Comparison of ENCODE assay signal across 23 cellular contexts in genomic region chr11:128804481-128804880, GRCh38.
DNase-seq lines count a peak whose midpoint lies in the region; FAIRE-seq and TF ChIP-seq lines count a peak whose summit lies in the region.
"Had no signal": no experiment of that assay in that cellular context is flagged by ENCODE, and none has a peak within 500 bp of the region (broad histone marks: within the 10 kb centered on the region; RNA-seq: fewer than 3 reads in every experiment).

No MANE protein-coding gene starts in this region.

- dilution Hi-C loops in mammary epithelial cell (cut with HindIII; ENCODE audit: low sequenced_read_pairs) = no loop called here

- 94% methylated on average over 5 of the region's 5 CpGs for WGBS in mammary epithelial cell (ENCODE audit: low coverage, missing lambda C conversion rate)

- TF ChIP-seq CTCF in mammary epithelial cell (conservative IDR thresholded peaks at IDR 0.05 in 1 of 2, IDR thresholded peaks at IDR 0.05 in 1 of 2; ENCODE audit: extremely low read depth in 1 of 2, insufficient read depth in 1 of 2, low read depth in 1 of 2, low read length in 2 of 2) (no peak), breast epithelium (IDR thresholded peaks at IDR 0.05) (no peak), astrocyte of the cerebellum (IDR thresholded peaks at IDR 0.05; ENCODE audit: low read depth, low read length, missing control alignments) (no peak)

- no peak for TF ChIP-seq POLR2A in breast epithelium (IDR thresholded peaks at IDR 0.05)

- no peak overlapping the region for H3K4me2 ChIP-seq in mammary epithelial cell (ENCODE audit: insufficient read depth, low read depth, low read length)

- H3K9me3 ChIP-seq in mammary epithelial cell (replicated peaks; ENCODE audit: insufficient read depth, low read length) (no peaks in the 10 kb centered on the region), breast epithelium (no peaks in the 10 kb centered on the region)
- H3K9me3 ChIP-seq: Caco-2, right atrium auricular region had no signal

- CTCF ChIA-PET in mammary epithelial cell (lab: Charles Lee; ENCODE audit: low non-redundant PET) = no interaction called here

- BruUV-seq in mammary epithelial cell (replicated peaks; lab: Mats Ljungman, UMichigan) = no TSS peak

- intact Hi-C loops in mammary epithelial cell (cut with micrococcal nuclease) (no loop called here), breast epithelium (cut with DNase I; ENCODE audit: low total_unique reads) (no loop called here)

- no peak overlapping the region for H3K9ac ChIP-seq in mammary epithelial cell (ENCODE audit: insufficient read depth, low read length)

- DNase-seq in mammary epithelial cell (peak; percentile 11), breast epithelium (ENCODE audit: low spot score in 2 of 2) (no peak), astrocyte of the cerebellum (ENCODE audit: low read depth) (peak; percentile 36), immature natural killer cell (no peak), urothelium cell line (ENCODE audit: low spot score) (peak; percentile 10), C1 segment of cervical spinal cord (lab: John Stamatoyannopoulos, UW) (no peak), epidermal melanocyte (ENCODE audit: insufficient read length, low spot score) (no peak)
- DNase-seq in activated effector memory CD4-positive, alpha-beta T cell treated with Interleukin-2 at 50 U/mL for 16 hours = no peak
- DNase-seq: activated CD4-positive, CD25-positive, alpha-beta regulatory T cell treated with anti-CD3 and anti-CD28 coated beads, Interleukin-2, amount 50 U/mL, for 72 hours; activated CD8-positive, alpha-beta memory T cell treated with anti-CD3 and anti-CD28 coated beads, Interleukin-2, amount 10 ng/mL, durations not matched to agents 7 days and 5 days; activated naive CD4-positive, alpha-beta T cell treated with anti-CD3 and anti-CD28 coated beads for 36 hours; Caco-2; cerebellar nuclear complex; endodermal cell; GDM1; GOT3; NCI-H1694; SHP77; substantia nigra had no signal

- peaks cover 0 to 8% (median 0%) of the 10 kb centered on the region in 3 donors for H3K27me3 Mint-ChIP-seq in immature natural killer cell (ENCODE audit: low read depth in 3 of 3)
- H3K27me3 Mint-ChIP-seq: activated CD8-positive, alpha-beta memory T cell treated with anti-CD3 and anti-CD28 coated beads, Interleukin-2, amount 10 ng/mL, durations not matched to agents 7 days and 5 days had no signal

- FAIRE-seq in urothelium cell line (lab: Jason Lieb, UNC) = no peak
- FAIRE-seq: frontal cortex, GM12892 had no signal

- no peaks in the 10 kb centered on the region for H3K36me3 ChIP-seq in mammary epithelial cell (ENCODE audit: insufficient read depth, low read length)
- no peaks in the 10 kb centered on the region for H3K36me3 ChIP-seq in breast epithelium

- H3K4me1 ChIP-seq in mammary epithelial cell (ENCODE audit: insufficient read depth, low read length) = peaks cover 13% of the 10 kb centered on the region
- no peaks in the 10 kb centered on the region for H3K4me1 ChIP-seq in breast epithelium
- H3K4me1 ChIP-seq: Caco-2 had no signal

- no peaks in the 10 kb centered on the region for H4K20me1 ChIP-seq in mammary epithelial cell (ENCODE audit: insufficient read depth, low read length)

- peak overlapping the region; percentile 30 to 92 (median 68) for H3K27ac Mint-ChIP-seq in immature natural killer cell
- H3K27ac Mint-ChIP-seq: activated CD8-positive, alpha-beta memory T cell treated with anti-CD3 and anti-CD28 coated beads, Interleukin-2, amount 10 ng/mL, durations not matched to agents 7 days and 5 days; activated naive CD4-positive, alpha-beta T cell treated with anti-CD3 and anti-CD28 coated beads for 36 hours; endodermal cell had no signal

- no peaks in the 10 kb centered on the region for H3K9me3 Mint-ChIP-seq in immature natural killer cell
- H3K9me3 Mint-ChIP-seq: activated naive CD4-positive, alpha-beta T cell treated with anti-CD3 and anti-CD28 coated beads for 36 hours; endodermal cell had no signal

- peak overlapping the region in 1 of 5 donors; percentile 10 for H3K4me3 Mint-ChIP-seq in immature natural killer cell
- H3K4me3 Mint-ChIP-seq: activated CD8-positive, alpha-beta memory T cell treated with anti-CD3 and anti-CD28 coated beads, Interleukin-2, amount 10 ng/mL, durations not matched to agents 7 days and 5 days; activated naive CD4-positive, alpha-beta T cell treated with anti-CD3 and anti-CD28 coated beads for 36 hours; endodermal cell had no signal

- no peak overlapping the region for H2AFZ ChIP-seq in mammary epithelial cell (ENCODE audit: low read depth, low read length)

- H3K4me3 ChIP-seq in mammary epithelial cell (replicated peaks in 1 of 3; ENCODE audit: insufficient read depth in 1 of 3, low read depth in 2 of 3, low read length in 3 of 3) = no peak overlapping the region
- H3K4me3 ChIP-seq in breast epithelium = no peak overlapping the region
- no peak overlapping the region for H3K4me3 ChIP-seq in astrocyte of the cerebellum (ENCODE audit: low read depth, low read length)
- H3K4me3 ChIP-seq: lung, right atrium auricular region had no signal

- H3K27ac ChIP-seq in mammary epithelial cell (ENCODE audit: insufficient read depth, low read depth, low read length) = no peak overlapping the region
- H3K27ac ChIP-seq in breast epithelium = no peak overlapping the region
- H3K27ac ChIP-seq: right atrium auricular region had no signal

- H3K4me1 Mint-ChIP-seq in immature natural killer cell = peaks cover 61 to 80% of the 10 kb centered on the region in 2 donors
- H3K4me1 Mint-ChIP-seq: endodermal cell had no signal

- no peaks in the 10 kb centered on the region for H3K79me2 ChIP-seq in mammary epithelial cell (ENCODE audit: insufficient read depth, low read length)

- peaks cover 17 to 33% (median 27%) of the 10 kb centered on the region in 3 donors for H3K36me3 Mint-ChIP-seq in immature natural killer cell

- H3K27me3 ChIP-seq in mammary epithelial cell (ENCODE audit: insufficient read depth, low read length) = no peaks in the 10 kb centered on the region
- no peaks in the 10 kb centered on the region for H3K27me3 ChIP-seq in breast epithelium
- H3K27me3 ChIP-seq: right atrium auricular region had no signal

- in situ Hi-C loops in mammary epithelial cell (cut with MboI; ENCODE audit: low sequenced_read_pairs in 2 of 2) = no loop called here
- in situ Hi-C loops in astrocyte of the cerebellum (cut with HindIII; ENCODE audit: low sequenced_read_pairs) = no loop called here

Comparison
In these comparisons a context has a peak if more than half of its experiments do, and no peak if none do; other contexts are left out.
1. DNase-seq: peak in mammary epithelial cell (single experiment), astrocyte of the cerebellum (single experiment) and urothelium cell line (single experiment); none in breast epithelium (0 of 2), immature natural killer cell (0 of 3), C1 segment of cervical spinal cord (0 of 14), epidermal melanocyte (single experiment) and activated effector memory CD4-positive, alpha-beta T cell treated with Interleukin-2 at 50 U/mL for 16 hours (single experiment).